1 cellular context compared by ENCODE assay signal in genomic region chr15:34588046-34588674, GRCh38.
TF ChIP-seq lines count a peak whose summit lies in the region.

No MANE protein-coding gene starts in this region.

TF ChIP-seq in HepG2, 621 proteins besides CTCF, POLR2A, EP300 and RAD21 (continued from another document):
- no peak for TF ChIP-seq KDM6A (CRISPR knock-in tag; IDR thresholded peaks at IDR 0.05; ENCODE audit: low read depth)
- 0 out of 2 replicates have a peak, but pooled peaks have one; percentile 16 for TF ChIP-seq PATZ1 (CRISPR knock-in tag; IDR thresholded peaks at IDR 0.05)
- TF ChIP-seq ZNF607 (CRISPR knock-in tag; IDR thresholded peaks at IDR 0.05; ENCODE audit: borderline replicate concordance), result no peak
- no peak for TF ChIP-seq NKX3-1 (CRISPR knock-in tag; IDR thresholded peaks at IDR 0.05)
- TF ChIP-seq ZBTB20 (CRISPR knock-in tag; IDR thresholded peaks at IDR 0.05; ENCODE audit: borderline replicate concordance, low read depth), result no peak
- TF ChIP-seq MTA1 (CRISPR knock-in tag; IDR thresholded peaks at IDR 0.05; ENCODE audit: borderline replicate concordance), result no peak
- TF ChIP-seq ZNF503 (CRISPR knock-in tag; IDR thresholded peaks at IDR 0.05), result no peak
- no peak for TF ChIP-seq ZNF205 (CRISPR knock-in tag; IDR thresholded peaks at IDR 0.05)
- no peak for TF ChIP-seq ZKSCAN8 (CRISPR knock-in tag; IDR thresholded peaks at IDR 0.05; ENCODE audit: borderline replicate concordance)
- TF ChIP-seq ZNF18 (CRISPR knock-in tag; IDR thresholded peaks at IDR 0.05; ENCODE audit: insufficient replicate concordance), result no peak
- TF ChIP-seq HIC2 (CRISPR knock-in tag; IDR thresholded peaks at IDR 0.05; ENCODE audit: low read depth), result no peak
- TF ChIP-seq ZNF720 (CRISPR knock-in tag; IDR thresholded peaks at IDR 0.05), result no peak
- peak; percentile 97 for TF ChIP-seq CHD2 (IDR thresholded peaks at IDR 0.05; ENCODE audit: low read depth, low read length)
- TF ChIP-seq YY1 (IDR thresholded peaks at IDR 0.05; ENCODE audit: insufficient read depth, insufficient replicate concordance, low read depth, low read length), result peak; percentile 51
- no peak for TF ChIP-seq SP4 (CRISPR knock-in tag; IDR thresholded peaks at IDR 0.05)
- TF ChIP-seq ZBTB34 (CRISPR knock-in tag; IDR thresholded peaks at IDR 0.05), result no peak
- TF ChIP-seq KAT2B (IDR thresholded peaks at IDR 0.05; ENCODE audit: borderline replicate concordance, low read depth, low read length), result no peak
- TF ChIP-seq THRA (CRISPR knock-in tag; IDR thresholded peaks at IDR 0.05; ENCODE audit: borderline replicate concordance), result no peak
- TF ChIP-seq HDAC2 (CRISPR knock-in tag; IDR thresholded peaks at IDR 0.05), result no peak
- TF ChIP-seq POGZ (CRISPR knock-in tag; IDR thresholded peaks at IDR 0.05), result peak; percentile 84
- TF ChIP-seq SOX6 (IDR thresholded peaks at IDR 0.05), result no peak
- 0 out of 2 replicates have a peak, but pooled peaks have one; percentile 17 for TF ChIP-seq SOX6 (CRISPR knock-in tag; IDR thresholded peaks at IDR 0.05)
- TF ChIP-seq ZNF644 (CRISPR knock-in tag; IDR thresholded peaks at IDR 0.05; ENCODE audit: low read depth), result peak; percentile 44; the same call in 1 of the 2 replicates
- peak; percentile 29; the same call in 1 of the 2 replicates for TF ChIP-seq ELF3 (CRISPR knock-in tag; IDR thresholded peaks at IDR 0.05)
- no peak for TF ChIP-seq ZNF687 (CRISPR knock-in tag; IDR thresholded peaks at IDR 0.05)
- no peak for TF ChIP-seq WIZ (CRISPR knock-in tag; IDR thresholded peaks at IDR 0.05)
- no peak for TF ChIP-seq ZNF569 (CRISPR knock-in tag; IDR thresholded peaks at IDR 0.05; ENCODE audit: borderline replicate concordance)
- no peak for TF ChIP-seq E2F2 (CRISPR knock-in tag; IDR thresholded peaks at IDR 0.05; ENCODE audit: borderline replicate concordance)
- TF ChIP-seq GABPA (IDR thresholded peaks at IDR 0.05; ENCODE audit: low read depth, low read length), result no peak
- 0 out of 2 replicates have a peak, but pooled peaks have one; percentile 23 for TF ChIP-seq GABPA (CRISPR knock-in tag; IDR thresholded peaks at IDR 0.05; ENCODE audit: low read depth)
- no peak for TF ChIP-seq RORA (CRISPR knock-in tag; IDR thresholded peaks at IDR 0.05)
TF ChIP-seq in HepG2: peak in this region for 39.
